Comparison of ENCODE assay signal across 8 cellular contexts in the genomic region with DNA sequence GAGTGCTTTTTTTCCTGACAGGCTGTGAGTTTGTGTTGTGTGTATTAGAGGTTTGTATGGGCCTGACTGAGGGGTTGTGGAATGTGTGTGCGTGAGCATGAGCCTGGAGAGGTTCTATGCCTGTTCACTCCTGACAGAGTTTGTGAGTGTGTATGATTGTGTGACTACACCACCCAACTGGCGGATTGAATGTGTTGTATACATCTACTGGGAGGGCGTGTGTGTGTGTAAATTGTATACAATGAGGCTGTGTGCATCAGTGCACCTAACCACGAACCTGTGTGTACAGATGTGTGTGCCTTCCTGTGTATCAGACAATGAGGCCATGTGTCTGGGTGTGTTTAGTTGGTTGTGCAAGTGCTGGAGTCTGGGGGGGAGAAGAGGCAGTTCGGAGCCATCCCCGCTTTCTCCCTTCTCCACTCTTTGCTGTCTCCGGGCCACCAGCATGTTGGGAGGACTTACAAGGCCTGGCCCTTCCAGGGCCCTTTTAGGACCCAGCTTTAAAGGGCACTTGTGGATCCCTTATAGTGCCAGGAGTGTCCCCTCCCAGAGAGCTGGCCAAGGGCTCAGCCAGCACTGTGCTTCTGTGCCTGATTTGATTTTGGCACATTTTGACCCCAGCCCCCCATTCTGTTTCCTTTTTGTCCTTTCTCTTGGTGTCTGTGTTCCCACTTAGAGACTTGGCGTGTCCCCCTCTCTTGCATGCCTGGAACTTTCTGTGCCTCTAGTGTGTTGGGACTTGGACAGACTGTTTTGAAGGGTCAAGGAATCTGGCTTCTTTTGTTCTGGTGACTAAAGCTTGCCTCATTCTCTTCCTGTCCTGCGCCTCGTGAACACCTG. TPM values are rescaled to one million over a fixed set of nuclear protein-coding genes. Genes with fewer than 3 reads are reported as not detected.
DNase-seq lines count a peak whose midpoint lies in the region; ATAC-seq and TF ChIP-seq lines count a peak whose summit lies in the region.

No MANE protein-coding gene starts in this region.

- intact Hi-C loops in sciatic nerve (cut with DNase I): no loop called here

- H4K20me1 ChIP-seq in hepatocyte (ENCODE audit: insufficient read depth, poor library complexity, severe bottlenecking): peaks cover 12% of the 10 kb centered on the region

- H3K36me3 Mint-ChIP-seq in activated T-cell treated with anti-CD3 and anti-CD28 coated beads, Interleukin-2, amount 50 U/mL, for 4 hours (ENCODE audit: insufficient read depth): no peaks in the 10 kb centered on the region
- H3K36me3 Mint-ChIP-seq in activated naive CD8-positive, alpha-beta T cell treated with anti-CD3 and anti-CD28 coated beads for 36 hours: no peaks in the 10 kb centered on the region

- H3K27ac Mint-ChIP-seq in activated naive CD8-positive, alpha-beta T cell treated with anti-CD3 and anti-CD28 coated beads for 36 hours: no peak overlapping the region

- peak overlapping the region; percentile 70 for H2AFZ ChIP-seq in hepatocyte

- H3K4me3 ChIP-seq in hepatocyte: peak overlapping the region; percentile 82

- H3K4me1 ChIP-seq in hepatocyte (ENCODE audit: insufficient read depth): peaks cover 23% of the 10 kb centered on the region

- ATAC-seq in activated T-cell treated with anti-CD3 and anti-CD28 coated beads, Interleukin-2, amount 50 U/mL, for 4 hours: no peak
- ATAC-seq in sciatic nerve: peak; percentile 4
- no peak for ATAC-seq in HG03159 (IDR thresholded peaks at IDR 0.05; ENCODE audit: unreplicated experiment)
- no peak for ATAC-seq in HG03039 (IDR thresholded peaks at IDR 0.05; ENCODE audit: unreplicated experiment)
- no peak for ATAC-seq in HG02973 (IDR thresholded peaks at IDR 0.05; ENCODE audit: unreplicated experiment)

- no peaks in the 10 kb centered on the region for H3K9me3 Mint-ChIP-seq in activated T-cell treated with anti-CD3 and anti-CD28 coated beads, Interleukin-2, amount 50 U/mL, for 4 hours
- H3K9me3 Mint-ChIP-seq in activated naive CD8-positive, alpha-beta T cell treated with anti-CD3 and anti-CD28 coated beads for 36 hours: no peaks in the 10 kb centered on the region

- no peaks in the 10 kb centered on the region for H3K27me3 ChIP-seq in hepatocyte

- H3K79me2 ChIP-seq in hepatocyte: peaks cover 76% of the 10 kb centered on the region

- H3K4me2 ChIP-seq in hepatocyte: peak overlapping the region; percentile 92

- no peaks in the 10 kb centered on the region for H3K9me2 ChIP-seq in hepatocyte (replicated peaks; ENCODE audit: insufficient read depth)

- no peak for DNase-seq in activated T-cell treated with anti-CD3 and anti-CD28 coated beads, Interleukin-2, amount 50 U/mL, for 4 hours
- no peak for DNase-seq in activated T-cell treated with anti-CD3 and anti-CD28 coated beads, Interleukin-2, amount 50 U/mL, for 1 hour
- DNase-seq in activated naive CD8-positive, alpha-beta T cell treated with anti-CD3 and anti-CD28 coated beads for 36 hours: no peak
- DNase-seq in hepatocyte (ENCODE audit: low spot score): peak; percentile 28
- DNase-seq in sciatic nerve (ENCODE audit: low spot score): no peak

- H3K4me3 Mint-ChIP-seq in activated T-cell treated with anti-CD3 and anti-CD28 coated beads, Interleukin-2, amount 50 U/mL, for 4 hours: peak overlapping the region; percentile 81
- peak overlapping the region; percentile 72 for H3K4me3 Mint-ChIP-seq in activated naive CD8-positive, alpha-beta T cell treated with anti-CD3 and anti-CD28 coated beads for 36 hours

- 43% methylated on average over 10 of the region's 10 CpGs for WGBS in hepatocyte (ENCODE audit: low lambda C conversion rate, missing lambda C conversion rate)

- H3K27ac ChIP-seq in hepatocyte: peak overlapping the region; percentile 70

- peaks cover 22% of the 10 kb centered on the region for H3K27me3 Mint-ChIP-seq in activated T-cell treated with anti-CD3 and anti-CD28 coated beads, Interleukin-2, amount 50 U/mL, for 4 hours (ENCODE audit: low read depth)
- peaks cover 13% of the 10 kb centered on the region for H3K27me3 Mint-ChIP-seq in activated naive CD8-positive, alpha-beta T cell treated with anti-CD3 and anti-CD28 coated beads for 36 hours

- H3K4me1 Mint-ChIP-seq in activated T-cell treated with anti-CD3 and anti-CD28 coated beads, Interleukin-2, amount 50 U/mL, for 4 hours (ENCODE audit: low read depth): peaks cover 17% of the 10 kb centered on the region
- H3K4me1 Mint-ChIP-seq in activated naive CD8-positive, alpha-beta T cell treated with anti-CD3 and anti-CD28 coated beads for 36 hours: peaks cover 21% of the 10 kb centered on the region

- no peaks in the 10 kb centered on the region for H3K9me3 ChIP-seq in hepatocyte (ENCODE audit: low read depth)

- H3K36me3 ChIP-seq in hepatocyte (replicated peaks; ENCODE audit: insufficient read depth, low read depth): no peaks in the 10 kb centered on the region

- TF ChIP-seq CTCF in hepatocyte (IDR thresholded peaks at IDR 0.05; ENCODE audit: poor library complexity): no peak

RNA-seq across cellular contexts. Expression of gene CTDSPL, which starts 1.3 kb away (rescaled TPM):
- total RNA-seq in activated T-cell treated with anti-CD3 and anti-CD28 coated beads, Interleukin-2, amount 50 U/mL, for 4 hours: 1 to 10 TPM; 1.1 to 1.7 (median 1.3) TPM
- total RNA-seq in activated naive CD8-positive, alpha-beta T cell treated with anti-CD3 and anti-CD28 coated beads for 36 hours: 1 to 10 TPM; 1.6 to 2.3 TPM
- total RNA-seq in hepatocyte (32.1 and 33.7 TPM in 2 replicates), sciatic nerve (71.2 TPM)
- polyA plus RNA-seq in hepatocyte: 29.2 and 39.9 TPM in 2 replicates

Comparison
In these comparisons a context has a peak if more than half of its experiments do, and no peak if none do; other contexts are left out.
1. RNA of gene CTDSPL, which starts 1.3 kb away (total RNA-seq): 71.2 TPM in sciatic nerve (single experiment) and 32.1 to 33.7 TPM in hepatocyte; 1.6 to 2.3 TPM in activated naive CD8-positive, alpha-beta T cell treated with anti-CD3 and anti-CD28 coated beads for 36 hours and 1.1 to 1.7 TPM in activated T-cell treated with anti-CD3 and anti-CD28 coated beads, Interleukin-2, amount 50 U/mL, for 4 hours; every median in the first group is over 10 times any median in the second.